In the genomic region with DNA sequence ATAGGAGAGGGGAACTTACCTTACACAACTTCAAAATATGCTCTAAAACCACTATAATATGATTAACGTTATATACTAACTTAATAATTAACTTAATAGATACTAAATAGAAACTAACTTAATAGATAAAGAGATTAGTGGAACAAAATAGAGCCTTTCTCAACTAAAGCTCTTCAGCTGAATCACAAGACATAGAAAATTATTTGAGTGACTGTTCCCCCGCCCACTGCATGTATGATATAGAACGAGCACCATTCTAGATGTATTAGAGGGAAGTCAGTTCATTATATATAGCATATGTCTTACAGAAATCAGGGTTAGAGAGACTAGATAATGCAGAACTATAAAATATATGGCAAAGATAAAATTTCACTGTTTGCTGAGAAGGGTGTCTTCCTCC, we compare ENCODE assay signal across 1 cellular context.
TF ChIP-seq lines count a peak whose summit lies in the region.

No MANE protein-coding gene starts in this region.

TF ChIP-seq in GM12878, 131 proteins besides CTCF, POLR2A, EP300 and RAD21:
- TF ChIP-seq FOXM1 (IDR thresholded peaks at IDR 0.05; ENCODE audit: low read depth, low read length), result no peak
- TF ChIP-seq, protein P1, sequence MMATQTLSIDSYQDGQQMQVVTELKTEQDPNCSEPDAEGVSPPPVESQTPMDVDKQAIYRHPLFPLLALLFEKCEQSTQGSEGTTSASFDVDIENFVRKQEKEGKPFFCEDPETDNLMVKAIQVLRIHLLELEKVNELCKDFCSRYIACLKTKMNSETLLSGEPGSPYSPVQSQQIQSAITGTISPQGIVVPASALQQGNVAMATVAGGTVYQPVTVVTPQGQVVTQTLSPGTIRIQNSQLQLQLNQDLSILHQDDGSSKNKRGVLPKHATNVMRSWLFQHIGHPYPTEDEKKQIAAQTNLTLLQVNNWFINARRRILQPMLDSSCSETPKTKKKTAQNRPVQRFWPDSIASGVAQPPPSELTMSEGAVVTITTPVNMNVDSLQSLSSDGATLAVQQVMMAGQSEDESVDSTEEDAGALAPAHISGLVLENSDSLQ (IDR thresholded peaks at IDR 0.05), result peak; percentile 69
TF ChIP-seq in GM12878: peak in this region for 1.
